ENCODE assay signal across 8 cellular contexts in the genomic region with DNA sequence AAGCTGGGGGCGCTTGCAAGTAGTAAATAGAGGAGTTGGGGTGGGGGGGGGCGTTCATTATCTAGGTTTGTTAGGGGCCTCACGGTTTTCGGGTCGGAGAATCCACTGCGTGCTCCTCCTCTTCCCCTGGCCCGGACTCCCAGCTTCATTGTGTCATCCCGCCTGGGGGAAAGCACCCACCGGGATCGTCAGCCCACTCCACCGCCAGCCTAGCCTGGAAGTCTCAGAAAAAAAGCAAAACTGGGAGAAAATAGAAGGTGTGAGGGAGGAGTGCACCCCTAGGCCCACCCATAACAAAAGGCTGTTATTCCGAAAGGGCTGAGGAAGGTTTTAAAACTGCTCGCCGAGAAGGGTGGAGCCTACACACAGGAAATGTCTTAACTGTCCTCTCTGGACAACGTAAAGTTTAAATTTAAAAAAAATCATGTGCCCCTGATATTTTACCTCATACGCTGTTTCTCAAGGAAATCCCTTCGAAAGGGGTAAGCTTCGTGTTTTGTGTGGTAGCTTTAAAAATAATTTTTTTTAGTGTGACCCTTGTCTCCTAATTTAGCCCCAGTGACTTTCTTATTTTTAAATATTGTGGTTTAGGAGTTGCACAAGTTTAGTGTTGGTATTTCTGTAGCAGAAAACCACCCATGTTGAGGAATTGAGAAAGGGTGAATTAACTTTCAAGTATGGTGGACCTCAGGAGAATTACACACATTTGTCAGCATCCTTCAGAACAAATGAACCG.
A peak's percentile ranks its signal among the peaks of the same experiment; 100 is the strongest.
DNase-seq lines count a peak whose midpoint lies in the region; ATAC-seq and TF ChIP-seq lines count a peak whose summit lies in the region.

No MANE protein-coding gene starts in this region.

- H3K4me1 Mint-ChIP-seq in activated CD4-positive, alpha-beta memory T cell treated with anti-CD3 and anti-CD28 coated beads, Interleukin-2, amount 10 ng/mL, durations not matched to agents 7 days and 5 days = peaks cover 51% of the 10 kb centered on the region
- H3K4me1 Mint-ChIP-seq in osteocyte (ENCODE audit: unreplicated experiment) = peaks cover 72% of the 10 kb centered on the region

- H3K4me3 Mint-ChIP-seq in activated CD4-positive, alpha-beta memory T cell treated with anti-CD3 and anti-CD28 coated beads, Interleukin-2, amount 10 ng/mL, durations not matched to agents 7 days and 5 days = peak overlapping the region; percentile 91
- H3K4me3 Mint-ChIP-seq in osteocyte (ENCODE audit: unreplicated experiment) = peak overlapping the region; percentile 90

- DNase-seq in NK-92 treated with Interleukin-12 subunit alpha and Interleukin-12 subunit beta, amount 100 ng/mL, for 24 hours (lab: John Stamatoyannopoulos, UW) = peak; percentile 36
- DNase-seq in NK-92 (lab: John Stamatoyannopoulos, UW; ENCODE audit: unreplicated experiment) (no peak), foreskin keratinocyte (peak; percentile 66 to 69), osteocyte (ENCODE audit: extremely low spot score, unreplicated experiment) (no peak), NCI-H1105 treated with DMSO at 0.1 percent for 48 hours (lab: John Stamatoyannopoulos, UW) (no peak)
- peak; percentile 77 for DNase-seq in Jurkat, Clone E6-1 (ENCODE audit: low read depth, low spot score)
- DNase-seq in activated CD4-positive, alpha-beta memory T cell treated with anti-CD3 and anti-CD28 coated beads, Interleukin-2, amount 10 ng/mL, durations not matched to agents 7 days and 5 days = peak; percentile 60

- H3K4me3 ChIP-seq in Jurkat, Clone E6-1 (ENCODE audit: low read length) = peak overlapping the region; percentile 62

- H3K27me3 ChIP-seq in foreskin keratinocyte = no peaks in the 10 kb centered on the region

- H3K27ac Mint-ChIP-seq in activated CD4-positive, alpha-beta memory T cell treated with anti-CD3 and anti-CD28 coated beads, Interleukin-2, amount 10 ng/mL, durations not matched to agents 7 days and 5 days = peak overlapping the region; percentile 89
- H3K27ac Mint-ChIP-seq in osteocyte (ENCODE audit: unreplicated experiment) = peak overlapping the region; percentile 97

- H3K27ac ChIP-seq in foreskin keratinocyte = peak overlapping the region; percentile 98

- H3K4me1 ChIP-seq in foreskin keratinocyte = peaks cover 19% of the 10 kb centered on the region

- no peaks in the 10 kb centered on the region for H3K9me3 Mint-ChIP-seq in activated CD4-positive, alpha-beta memory T cell treated with anti-CD3 and anti-CD28 coated beads, Interleukin-2, amount 10 ng/mL, durations not matched to agents 7 days and 5 days
- H3K9me3 Mint-ChIP-seq in osteocyte (ENCODE audit: unreplicated experiment) = no peaks in the 10 kb centered on the region

- POLR2A ChIA-PET in activated CD4-positive, alpha-beta memory T cell treated with anti-CD3 and anti-CD28 coated beads, Interleukin-2, amount 10 ng/mL, durations not matched to agents 7 days and 5 days (lab: Charles Lee) = interaction anchor here (0.6 to 15.5 kb wide), 20 partner anchors 9 to 1057 kb away, joined by 3 to 570 read pairs (median 4); a partner anchor contains a TSS

- TF ChIP-seq CTCF in foreskin keratinocyte (conservative IDR thresholded peaks at IDR 0.05) (no peak), osteocyte (IDR thresholded peaks at IDR 0.05) (no peak)

- H3K36me3 Mint-ChIP-seq in activated CD4-positive, alpha-beta memory T cell treated with anti-CD3 and anti-CD28 coated beads, Interleukin-2, amount 10 ng/mL, durations not matched to agents 7 days and 5 days (ENCODE audit: low read depth) = peaks cover 50% of the 10 kb centered on the region
- H3K36me3 Mint-ChIP-seq in osteocyte (ENCODE audit: unreplicated experiment) = no peaks in the 10 kb centered on the region

- CTCF ChIA-PET in activated CD4-positive, alpha-beta memory T cell treated with anti-CD3 and anti-CD28 coated beads, Interleukin-2, amount 10 ng/mL, durations not matched to agents 7 days and 5 days (lab: Charles Lee) = interaction anchor here (0.6 to 5.4 kb wide), 10 partner anchors 9 to 490 kb away, joined by 3 to 76 read pairs (median 4); a partner anchor contains a TSS

- H3K27me3 Mint-ChIP-seq in activated CD4-positive, alpha-beta memory T cell treated with anti-CD3 and anti-CD28 coated beads, Interleukin-2, amount 10 ng/mL, durations not matched to agents 7 days and 5 days = peaks cover 5% of the 10 kb centered on the region
- H3K27me3 Mint-ChIP-seq in osteocyte (ENCODE audit: unreplicated experiment) = no peaks in the 10 kb centered on the region

- peak; percentile 38 for ATAC-seq in GM21825 (IDR thresholded peaks at IDR 0.05; ENCODE audit: unreplicated experiment)
- ATAC-seq in foreskin keratinocyte = peak; percentile 35

Comparison
In these comparisons a context has a peak if more than half of its experiments do, and no peak if none do; other contexts are left out.
1. DNase-seq: peak in NK-92 treated with Interleukin-12 subunit alpha and Interleukin-12 subunit beta, amount 100 ng/mL, for 24 hours (single experiment), Jurkat, Clone E6-1 (single experiment), activated CD4-positive, alpha-beta memory T cell treated with anti-CD3 and anti-CD28 coated beads, Interleukin-2, amount 10 ng/mL, durations not matched to agents 7 days and 5 days (single experiment) and foreskin keratinocyte (2 of 2); none in NK-92 (single experiment), osteocyte (single experiment) and NCI-H1105 treated with DMSO at 0.1 percent for 48 hours (single experiment).